ENCODE assay signal across 1 cellular context in the genomic region with DNA sequence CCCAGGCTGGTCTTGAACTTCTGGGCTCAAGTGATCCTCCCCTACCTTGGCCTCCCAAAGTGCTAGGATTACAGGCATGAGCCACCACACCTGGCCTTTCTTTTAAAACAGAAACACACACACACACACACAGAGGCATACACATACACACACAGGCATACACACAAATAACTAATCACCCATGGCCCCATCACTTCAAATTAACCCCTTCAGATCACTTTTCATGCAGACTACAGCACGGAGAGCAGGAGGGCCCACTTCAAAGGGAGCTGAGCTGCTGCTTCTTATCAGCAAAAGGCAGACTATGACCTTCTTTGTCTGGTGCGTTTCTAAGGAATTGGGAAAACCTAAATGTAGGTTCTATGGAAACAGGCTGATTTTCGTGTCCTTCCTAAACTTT.
TF ChIP-seq lines count a peak whose summit lies in the region.

No MANE protein-coding gene starts in this region.

TF ChIP-seq in IMR-90, 13 proteins besides CTCF, POLR2A, EP300 and RAD21:
- TF ChIP-seq FOS (IDR thresholded peaks at IDR 0.05; ENCODE audit: low read depth, low read length) (no peak), MAZ (IDR thresholded peaks at IDR 0.05; ENCODE audit: borderline replicate concordance, low read depth, low read length) (no peak), BHLHE40 (IDR thresholded peaks at IDR 0.05; ENCODE audit: low read depth, low read length) (no peak), SMC3 (IDR thresholded peaks at IDR 0.05; ENCODE audit: low read depth, low read length) (no peak), MXI1 (IDR thresholded peaks at IDR 0.05; ENCODE audit: borderline replicate concordance, low read depth, low read length) (no peak), CHD1 (IDR thresholded peaks at IDR 0.05; ENCODE audit: low read depth, low read length) (no peak), RFX5 (IDR thresholded peaks at IDR 0.05; ENCODE audit: low read depth, low read length) (no peak), CEBPB (IDR thresholded peaks at IDR 0.05; ENCODE audit: low read depth, low read length) (no peak), NFE2L2 (IDR thresholded peaks at IDR 0.05; ENCODE audit: low read depth, low read length) (no peak), MAFK (IDR thresholded peaks at IDR 0.05; ENCODE audit: low read depth, low read length) (no peak), RCOR1 (IDR thresholded peaks at IDR 0.05; ENCODE audit: insufficient replicate concordance, low read length) (no peak)
- TF ChIP-seq, protein P1, sequence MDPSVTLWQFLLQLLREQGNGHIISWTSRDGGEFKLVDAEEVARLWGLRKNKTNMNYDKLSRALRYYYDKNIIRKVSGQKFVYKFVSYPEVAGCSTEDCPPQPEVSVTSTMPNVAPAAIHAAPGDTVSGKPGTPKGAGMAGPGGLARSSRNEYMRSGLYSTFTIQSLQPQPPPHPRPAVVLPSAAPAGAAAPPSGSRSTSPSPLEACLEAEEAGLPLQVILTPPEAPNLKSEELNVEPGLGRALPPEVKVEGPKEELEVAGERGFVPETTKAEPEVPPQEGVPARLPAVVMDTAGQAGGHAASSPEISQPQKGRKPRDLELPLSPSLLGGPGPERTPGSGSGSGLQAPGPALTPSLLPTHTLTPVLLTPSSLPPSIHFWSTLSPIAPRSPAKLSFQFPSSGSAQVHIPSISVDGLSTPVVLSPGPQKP (IDR thresholded peaks at IDR 0.05; ENCODE audit: borderline replicate concordance, low read depth, low read length), result no peak
- TF ChIP-seq, protein P2, sequence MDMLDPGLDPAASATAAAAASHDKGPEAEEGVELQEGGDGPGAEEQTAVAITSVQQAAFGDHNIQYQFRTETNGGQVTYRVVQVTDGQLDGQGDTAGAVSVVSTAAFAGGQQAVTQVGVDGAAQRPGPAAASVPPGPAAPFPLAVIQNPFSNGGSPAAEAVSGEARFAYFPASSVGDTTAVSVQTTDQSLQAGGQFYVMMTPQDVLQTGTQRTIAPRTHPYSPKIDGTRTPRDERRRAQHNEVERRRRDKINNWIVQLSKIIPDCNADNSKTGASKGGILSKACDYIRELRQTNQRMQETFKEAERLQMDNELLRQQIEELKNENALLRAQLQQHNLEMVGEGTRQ (IDR thresholded peaks at IDR 0.05; ENCODE audit: low read depth, low read length), result no peak
